1 cellular context compared by ENCODE assay signal in the genomic region with DNA sequence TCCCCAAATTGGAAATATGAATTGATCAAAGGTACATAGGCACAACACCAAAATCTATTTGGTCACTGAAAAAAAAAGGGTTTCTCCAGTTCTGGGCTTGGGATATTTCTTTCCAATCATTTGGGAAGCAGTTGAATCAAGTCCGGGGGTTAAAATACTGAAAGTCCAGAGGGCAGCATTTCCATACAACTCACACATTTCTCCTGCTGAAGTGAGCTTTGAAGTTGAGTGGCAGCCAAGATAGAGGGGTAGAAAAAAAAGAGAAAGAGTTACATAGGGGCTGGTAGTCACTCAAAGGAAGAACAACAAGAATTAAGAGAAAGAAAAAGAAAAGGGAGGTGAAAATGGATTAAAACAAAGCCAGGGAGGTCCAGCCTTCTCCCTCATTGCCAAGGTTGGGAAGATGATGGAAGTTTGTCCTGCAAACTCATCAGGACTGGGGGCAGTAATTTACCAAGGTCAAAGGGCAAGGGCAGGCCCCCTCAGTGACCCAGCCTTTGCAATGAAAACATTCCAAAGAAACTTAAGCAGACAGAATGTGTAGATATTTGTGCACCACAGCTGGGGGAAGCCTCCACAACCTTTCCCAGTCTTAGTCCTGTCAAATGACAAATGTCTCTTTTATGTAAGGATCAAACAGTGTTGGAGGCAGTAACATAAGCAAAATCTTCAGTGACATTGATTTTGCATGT.
TF ChIP-seq lines count a peak whose summit lies in the region.

No MANE protein-coding gene starts in this region.

TF ChIP-seq in K562, 482 proteins besides CTCF, POLR2A, EP300 and RAD21 (continued from another document):
- TF ChIP-seq, protein P1, sequence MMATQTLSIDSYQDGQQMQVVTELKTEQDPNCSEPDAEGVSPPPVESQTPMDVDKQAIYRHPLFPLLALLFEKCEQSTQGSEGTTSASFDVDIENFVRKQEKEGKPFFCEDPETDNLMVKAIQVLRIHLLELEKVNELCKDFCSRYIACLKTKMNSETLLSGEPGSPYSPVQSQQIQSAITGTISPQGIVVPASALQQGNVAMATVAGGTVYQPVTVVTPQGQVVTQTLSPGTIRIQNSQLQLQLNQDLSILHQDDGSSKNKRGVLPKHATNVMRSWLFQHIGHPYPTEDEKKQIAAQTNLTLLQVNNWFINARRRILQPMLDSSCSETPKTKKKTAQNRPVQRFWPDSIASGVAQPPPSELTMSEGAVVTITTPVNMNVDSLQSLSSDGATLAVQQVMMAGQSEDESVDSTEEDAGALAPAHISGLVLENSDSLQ (IDR thresholded peaks at IDR 0.05): peak; percentile 91
- TF ChIP-seq, protein P2, sequence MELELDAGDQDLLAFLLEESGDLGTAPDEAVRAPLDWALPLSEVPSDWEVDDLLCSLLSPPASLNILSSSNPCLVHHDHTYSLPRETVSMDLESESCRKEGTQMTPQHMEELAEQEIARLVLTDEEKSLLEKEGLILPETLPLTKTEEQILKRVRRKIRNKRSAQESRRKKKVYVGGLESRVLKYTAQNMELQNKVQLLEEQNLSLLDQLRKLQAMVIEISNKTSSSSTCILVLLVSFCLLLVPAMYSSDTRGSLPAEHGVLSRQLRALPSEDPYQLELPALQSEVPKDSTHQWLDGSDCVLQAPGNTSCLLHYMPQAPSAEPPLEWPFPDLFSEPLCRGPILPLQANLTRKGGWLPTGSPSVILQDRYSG (tag; conservative IDR thresholded peaks at IDR 0.05; ENCODE audit: low read depth): 0 out of 2 replicates have a peak, but pooled peaks have one; percentile 16
